Comparison of ENCODE assay signal across 18 cellular contexts in the genomic region with DNA sequence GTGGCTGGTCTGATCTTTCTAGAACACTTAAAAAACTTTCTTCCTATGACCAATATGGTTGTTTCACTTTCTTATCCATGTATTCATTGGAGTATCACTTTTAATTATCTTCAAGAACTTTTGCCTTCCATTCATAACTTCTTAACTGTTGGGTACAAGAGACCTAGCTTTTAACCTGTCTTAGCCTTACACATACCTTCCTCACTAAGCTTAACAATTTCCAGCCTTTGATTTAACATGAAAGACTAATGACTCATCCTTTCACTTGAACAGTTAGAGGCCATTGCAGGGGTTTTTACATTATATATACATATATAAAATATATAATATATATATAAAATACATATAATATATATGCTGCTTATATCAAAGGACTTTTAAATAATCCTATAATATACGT. TPM values are rescaled to one million over a fixed set of nuclear protein-coding genes. Genes with fewer than 3 reads are reported as not detected.
DNase-seq lines count a peak whose midpoint lies in the region; ATAC-seq lines count a peak whose summit lies in the region.
"Had no signal": no experiment of that assay in that cellular context is flagged by ENCODE, and none has a peak within 500 bp of the region (broad histone marks: within the 10 kb centered on the region; RNA-seq: fewer than 3 reads in every experiment).

No MANE protein-coding gene starts in this region.

- H3K9me3 Mint-ChIP-seq in activated T-cell treated with anti-CD3 and anti-CD28 coated beads, Interleukin-2, amount 50 U/mL, for 4 hours = no peaks in the 10 kb centered on the region
- no peaks in the 10 kb centered on the region for H3K9me3 Mint-ChIP-seq in activated naive CD8-positive, alpha-beta T cell treated with anti-CD3 and anti-CD28 coated beads, Interleukin-2, amount 50 U/mL, for 24 hours
- no peaks in the 10 kb centered on the region for H3K9me3 Mint-ChIP-seq in stimulated activated effector memory CD8-positive, alpha-beta T cell treated with anti-CD3 and anti-CD28 coated beads, Interleukin-12 subunit alpha, Interleukin-12 subunit beta, amount 100 ng/mL, for 72 hours

- H3K4me3 ChIP-seq in SJCRH30 = no peak overlapping the region

- H3K4me1 Mint-ChIP-seq in activated T-cell treated with anti-CD3 and anti-CD28 coated beads, Interleukin-2, amount 50 U/mL, for 4 hours (ENCODE audit: low read depth) = peaks cover 3% of the 10 kb centered on the region
- peaks cover 17% of the 10 kb centered on the region for H3K4me1 Mint-ChIP-seq in activated naive CD8-positive, alpha-beta T cell treated with anti-CD3 and anti-CD28 coated beads, Interleukin-2, amount 50 U/mL, for 24 hours
- H3K4me1 Mint-ChIP-seq in stimulated activated effector memory CD8-positive, alpha-beta T cell treated with anti-CD3 and anti-CD28 coated beads, Interleukin-12 subunit alpha, Interleukin-12 subunit beta, amount 100 ng/mL, for 72 hours = no peaks in the 10 kb centered on the region
- H3K4me1 Mint-ChIP-seq: CD4-positive, alpha-beta memory T cell had no signal

- no peak overlapping the region for H3K27ac ChIP-seq in SJCRH30

- no peaks in the 10 kb centered on the region for H3K9me3 ChIP-seq in SJCRH30 (replicated peaks)

- H3K27me3 ChIP-seq in SJCRH30 = no peaks in the 10 kb centered on the region

- no peak for DNase-seq in activated T-cell treated with anti-CD3 and anti-CD28 coated beads, Interleukin-2, amount 50 U/mL, for 4 hours
- DNase-seq in activated T-cell treated with anti-CD3 and anti-CD28 coated beads for 4 hours (no peak), SW480 (ENCODE audit: low spot score) (peak; percentile 19), NCI-H526 (lab: John Stamatoyannopoulos, UW) (no peak), SKM-1 (lab: John Stamatoyannopoulos, UW; ENCODE audit: unreplicated experiment) (no peak), SJCRH30 (no peak)
- DNase-seq in activated naive CD8-positive, alpha-beta T cell treated with anti-CD3 and anti-CD28 coated beads, Interleukin-2, amount 50 U/mL, for 24 hours = no peak
- DNase-seq in stimulated activated effector memory CD8-positive, alpha-beta T cell treated with anti-CD3 and anti-CD28 coated beads, Interleukin-12 subunit alpha, Interleukin-12 subunit beta, amount 100 ng/mL, for 72 hours (ENCODE audit: low spot score in 2 of 2) = no peak
- DNase-seq: C1 segment of cervical spinal cord; CD4-positive, alpha-beta memory T cell; COR-L47; DMS53; HCEC 1CT; KBM-7; NCI-H2029; NCI-H69; Right ventricle myocardium superior; RPMI8226 had no signal

- H3K27me3 Mint-ChIP-seq in activated T-cell treated with anti-CD3 and anti-CD28 coated beads, Interleukin-2, amount 50 U/mL, for 4 hours (ENCODE audit: low read depth) = no peaks in the 10 kb centered on the region
- H3K27me3 Mint-ChIP-seq in activated naive CD8-positive, alpha-beta T cell treated with anti-CD3 and anti-CD28 coated beads, Interleukin-2, amount 50 U/mL, for 24 hours = no peaks in the 10 kb centered on the region
- H3K27me3 Mint-ChIP-seq: CD4-positive, alpha-beta memory T cell had no signal

- H3K4me1 ChIP-seq in SJCRH30 = no peaks in the 10 kb centered on the region

- peak overlapping the region; percentile 19 for H3K27ac Mint-ChIP-seq in activated naive CD8-positive, alpha-beta T cell treated with anti-CD3 and anti-CD28 coated beads, Interleukin-2, amount 50 U/mL, for 24 hours
- no peak overlapping the region for H3K27ac Mint-ChIP-seq in stimulated activated effector memory CD8-positive, alpha-beta T cell treated with anti-CD3 and anti-CD28 coated beads, Interleukin-12 subunit alpha, Interleukin-12 subunit beta, amount 100 ng/mL, for 72 hours
- H3K27ac Mint-ChIP-seq: CD4-positive, alpha-beta memory T cell had no signal

- peak; percentile 62 to 75 for ATAC-seq in activated T-cell treated with anti-CD3 and anti-CD28 coated beads, Interleukin-2, amount 50 U/mL, for 4 hours
- ATAC-seq in activated naive CD8-positive, alpha-beta T cell treated with anti-CD3 and anti-CD28 coated beads, Interleukin-2, amount 50 U/mL, for 24 hours = peak; percentile 93
- peak; percentile 24 for ATAC-seq in stimulated activated effector memory CD8-positive, alpha-beta T cell treated with anti-CD3 and anti-CD28 coated beads, Interleukin-12 subunit alpha, Interleukin-12 subunit beta, amount 100 ng/mL, for 72 hours

- no peaks in the 10 kb centered on the region for H3K36me3 ChIP-seq in SJCRH30

- no peak overlapping the region for H3K4me3 Mint-ChIP-seq in activated T-cell treated with anti-CD3 and anti-CD28 coated beads, Interleukin-2, amount 50 U/mL, for 4 hours
- H3K4me3 Mint-ChIP-seq in activated naive CD8-positive, alpha-beta T cell treated with anti-CD3 and anti-CD28 coated beads, Interleukin-2, amount 50 U/mL, for 24 hours = no peak overlapping the region
- no peak overlapping the region for H3K4me3 Mint-ChIP-seq in stimulated activated effector memory CD8-positive, alpha-beta T cell treated with anti-CD3 and anti-CD28 coated beads, Interleukin-12 subunit alpha, Interleukin-12 subunit beta, amount 100 ng/mL, for 72 hours
- H3K4me3 Mint-ChIP-seq: CD4-positive, alpha-beta memory T cell had no signal

- H3K36me3 Mint-ChIP-seq in activated T-cell treated with anti-CD3 and anti-CD28 coated beads, Interleukin-2, amount 50 U/mL, for 4 hours (ENCODE audit: insufficient read depth) = no peaks in the 10 kb centered on the region
- H3K36me3 Mint-ChIP-seq in activated naive CD8-positive, alpha-beta T cell treated with anti-CD3 and anti-CD28 coated beads, Interleukin-2, amount 50 U/mL, for 24 hours (ENCODE audit: low read depth) = no peaks in the 10 kb centered on the region
- H3K36me3 Mint-ChIP-seq in stimulated activated effector memory CD8-positive, alpha-beta T cell treated with anti-CD3 and anti-CD28 coated beads, Interleukin-12 subunit alpha, Interleukin-12 subunit beta, amount 100 ng/mL, for 72 hours = no peaks in the 10 kb centered on the region
- H3K36me3 Mint-ChIP-seq: CD4-positive, alpha-beta memory T cell had no signal

RNA-seq across cellular contexts. Expression of gene ABHD17B, which starts 57.9 kb away (rescaled TPM):
- total RNA-seq in activated T-cell treated with anti-CD3 and anti-CD28 coated beads, Interleukin-2, amount 50 U/mL, for 4 hours = 10 to 100 TPM; 15.5 to 16.4 (median 15.7) TPM
- total RNA-seq in SJCRH30 (2014; rRNA removed; shearing (Covaris generic)) = 43.2 and 48.2 TPM in 2 replicates

RNA-seq across cellular contexts. Expression of gene C9orf85, which starts 58.4 kb away (rescaled TPM):
- total RNA-seq in activated T-cell treated with anti-CD3 and anti-CD28 coated beads, Interleukin-2, amount 50 U/mL, for 4 hours = 10 to 100 TPM in 1 of 3 donors, 1 to 10 TPM in 2; 9.0 to 11.4 (median 9.1) TPM
- total RNA-seq in SJCRH30 (2014; rRNA removed; shearing (Covaris generic)) = 26.4 and 28.3 TPM in 2 replicates

Comparison
In these comparisons a context has a peak if more than half of its experiments do, and no peak if none do; other contexts are left out.
1. ATAC-seq: peak in every context shown above with its lines; median percentile 93 in activated naive CD8-positive, alpha-beta T cell treated with anti-CD3 and anti-CD28 coated beads, Interleukin-2, amount 50 U/mL, for 24 hours; 68 in activated T-cell treated with anti-CD3 and anti-CD28 coated beads, Interleukin-2, amount 50 U/mL, for 4 hours; 24 in stimulated activated effector memory CD8-positive, alpha-beta T cell treated with anti-CD3 and anti-CD28 coated beads, Interleukin-12 subunit alpha, Interleukin-12 subunit beta, amount 100 ng/mL, for 72 hours.